10 cellular contexts compared by ENCODE assay signal in the genomic region with DNA sequence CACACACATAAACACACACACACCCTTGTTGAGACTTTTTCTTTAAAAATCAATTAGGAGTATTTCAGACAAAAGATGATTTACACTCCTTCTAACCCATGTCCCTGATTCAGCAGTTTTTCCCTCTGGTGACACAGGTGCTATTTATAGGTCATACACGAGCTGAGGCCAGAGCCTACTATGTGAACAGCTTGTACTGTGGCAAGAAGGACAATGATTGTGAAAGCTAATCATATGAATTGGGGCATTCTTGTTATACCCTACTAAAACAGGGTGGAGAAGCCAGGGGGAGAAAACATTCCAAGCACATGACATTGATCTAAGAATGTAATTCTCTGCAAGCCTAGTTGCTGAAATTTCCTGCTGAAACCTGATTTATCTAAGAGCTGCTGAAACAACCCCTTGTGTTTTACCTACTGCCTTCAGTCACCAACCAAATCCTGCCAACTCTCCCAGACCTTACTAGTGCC.
DNase-seq lines count a peak whose midpoint lies in the region; ATAC-seq and TF ChIP-seq lines count a peak whose summit lies in the region.
"Had no signal": no experiment of that assay in that cellular context is flagged by ENCODE, and none has a peak within 500 bp of the region (broad histone marks: within the 10 kb centered on the region; RNA-seq: fewer than 3 reads in every experiment).

No MANE protein-coding gene starts in this region.

- DNase-seq in MM.1S: peak; percentile 70
- DNase-seq in choroid plexus epithelial cell (ENCODE audit: low read depth): peak; percentile 55
- DNase-seq in left lung: no peak
- peak; percentile 48 to 63 for DNase-seq in thyroid gland
- DNase-seq in activated gamma-delta T cell (lab: John Stamatoyannopoulos, UW): no peak
- no peak for DNase-seq in HK-2 (ENCODE audit: unreplicated experiment)
- no peak for DNase-seq in OCI-M2 (lab: John Stamatoyannopoulos, UW; ENCODE audit: unreplicated experiment)
- DNase-seq: activated naive CD8-positive, alpha-beta T cell treated with anti-CD3 and anti-CD28 coated beads, Interleukin-2, amount 10 ng/mL, durations not matched to agents 7 days and 5 days; NCI-H1417 treated with DMSO at 0.1 percent for 48 hours had no signal

- no peaks in the 10 kb centered on the region for H3K9me2 ChIP-seq in MM.1S (replicated peaks; ENCODE audit: insufficient read depth, low read length)

- TF ChIP-seq POLR2A in thyroid gland (IDR thresholded peaks at IDR 0.05): no peak

- H3K36me3 ChIP-seq in MM.1S (replicated peaks; ENCODE audit: insufficient read depth, low read length): no peaks in the 10 kb centered on the region
- no peaks in the 10 kb centered on the region for H3K36me3 ChIP-seq in left lung
- H3K36me3 ChIP-seq in thyroid gland: no peaks in the 10 kb centered on the region

- peak overlapping the region; percentile 21; the same call in 1 of the 2 replicates for H2AFZ ChIP-seq in MM.1S (ENCODE audit: low read length)

- H3K9ac ChIP-seq in MM.1S (ENCODE audit: low read length): no peak overlapping the region

- peaks cover 12% of the 10 kb centered on the region for H3K4me1 ChIP-seq in MM.1S (ENCODE audit: low read length)
- H3K4me1 ChIP-seq in left lung: peaks cover 5 to 7% of the 10 kb centered on the region in 2 donors
- peaks cover 12 to 26% of the 10 kb centered on the region in 2 donors for H3K4me1 ChIP-seq in thyroid gland

- no peak overlapping the region for H3K4me3 ChIP-seq in MM.1S (ENCODE audit: low read length)
- no peak overlapping the region for H3K4me3 ChIP-seq in choroid plexus epithelial cell (ENCODE audit: low read depth, low read length)
- H3K4me3 ChIP-seq in left lung: no peak overlapping the region
- H3K4me3 ChIP-seq in thyroid gland (replicated peaks in 1 of 3): no peak overlapping the region

- H3K27me3 ChIP-seq in MM.1S (replicated peaks; ENCODE audit: insufficient read depth, low read length) (no peaks in the 10 kb centered on the region), left lung (no peaks in the 10 kb centered on the region), thyroid gland (no peaks in the 10 kb centered on the region)

- H3K4me2 ChIP-seq in MM.1S (ENCODE audit: low read depth, low read length): peak overlapping the region; percentile 12; the same call in 1 of the 2 replicates

- WGBS in thyroid gland, 2 donors: 8 to 13% methylated on average over 1 of the region's 1 CpG

- peak; percentile 84 for ATAC-seq in left lung
- ATAC-seq in HG02588 (IDR thresholded peaks at IDR 0.05; ENCODE audit: unreplicated experiment): no peak

- no peaks in the 10 kb centered on the region for H4K20me1 ChIP-seq in MM.1S (ENCODE audit: insufficient read depth, low read length)

- TF ChIP-seq CTCF in MM.1S (IDR thresholded peaks at IDR 0.05; ENCODE audit: low read length) (no peak), choroid plexus epithelial cell (conservative IDR thresholded peaks at IDR 0.05; ENCODE audit: low read depth, low read length) (no peak), left lung (IDR thresholded peaks at IDR 0.05) (no peak), thyroid gland (IDR thresholded peaks at IDR 0.05) (no peak)

- no peak overlapping the region for H3K27ac ChIP-seq in MM.1S (ENCODE audit: low read length)
- H3K27ac ChIP-seq in left lung: peak overlapping the region; percentile 41 to 45
- peak overlapping the region; percentile 67 to 74 (median 72) for H3K27ac ChIP-seq in thyroid gland

- intact Hi-C loops in left lung (cut with DNase I) (no loop called here), thyroid gland (cut with DNase I) (no loop called here)

- H3K9me3 ChIP-seq in MM.1S (replicated peaks; ENCODE audit: insufficient read depth, low read length): no peaks in the 10 kb centered on the region
- no peaks in the 10 kb centered on the region for H3K9me3 ChIP-seq in left lung
- H3K9me3 ChIP-seq in thyroid gland: no peaks in the 10 kb centered on the region

- no peaks in the 10 kb centered on the region; the same call in 1 of the 2 replicates for H3F3A ChIP-seq in MM.1S (ENCODE audit: insufficient read depth, low read length)

- no peaks in the 10 kb centered on the region for H3K79me2 ChIP-seq in MM.1S (ENCODE audit: low read length)

Comparison
In these comparisons a context has a peak if more than half of its experiments do, and no peak if none do; other contexts are left out.
1. DNase-seq: peak in MM.1S (single experiment), choroid plexus epithelial cell (single experiment) and thyroid gland (2 of 2); none in left lung (0 of 2), activated gamma-delta T cell (single experiment), HK-2 (single experiment) and OCI-M2 (single experiment).